In genomic region chr15:69692342-69692741, GRCh38 we compare ENCODE assay signal across 26 cellular contexts.
"Had no signal": no experiment of that assay in that cellular context is flagged by ENCODE, and none has a peak within 500 bp of the region (broad histone marks: within the 10 kb centered on the region; RNA-seq: fewer than 3 reads in every experiment).

No MANE protein-coding gene starts in this region.

- DNase-seq: activated CD4-positive, alpha-beta memory T cell treated with anti-CD3 and anti-CD28 coated beads, Interleukin-2, amount 10 ng/mL, durations not matched to agents 7 days and 5 days; activated CD4-positive, alpha-beta T cell treated with anti-CD3 and anti-CD28 coated beads for 36 hours; activated CD4-positive, alpha-beta T cell treated with anti-CD3 and anti-CD28 coated beads, Interleukin-2, amount 50 U/mL, for 1 hour; activated CD4-positive, CD25-positive, alpha-beta regulatory T cell; activated gamma-delta T cell; activated naive CD4-positive, alpha-beta T cell treated with anti-CD3 and anti-CD28 coated beads for 36 hours; activated T-cell treated with anti-CD3 and anti-CD28 coated beads for 4 hours; activated T-cell treated with anti-CD3 and anti-CD28 coated beads, Interleukin-2, amount 50 U/mL, for 48 hours; amygdala; Kasumi-1; KBM-7; NCI-H1092; NCI-H1436; NCI-H1694 treated with DMSO at 0.1 percent for 48 hours; NCI-H2081 treated with DMSO at 0.1 percent for 48 hours; NCI-H2171; NCI-H510A; NCI-H526 treated with DMSO at 0.1 percent for 48 hours; NK-92 treated with Interleukin-12 subunit alpha and Interleukin-12 subunit beta, amount 100 ng/mL, for 24 hours; PC-3; SHP77; T-cell; T-helper 2 cell; T1000 had no signal

- ATAC-seq: activated CD4-positive, alpha-beta T cell treated with anti-CD3 and anti-CD28 coated beads for 36 hours; activated T-helper 17 cell treated with anti-CD3 and anti-CD28 coated beads, Interleukin-2, amount 50 U/mL, for 72 hours; PC-3; T-cell had no signal

- H3K4me1 ChIP-seq: SJSA1 had no signal

- H3K27ac ChIP-seq: SJSA1 had no signal

- H3K27me3 ChIP-seq: SJSA1 had no signal

- H3K4me3 ChIP-seq: SJSA1 had no signal

- H3K36me3 ChIP-seq: SJSA1 had no signal
